15 cellular contexts compared by ENCODE assay signal in the genomic region with DNA sequence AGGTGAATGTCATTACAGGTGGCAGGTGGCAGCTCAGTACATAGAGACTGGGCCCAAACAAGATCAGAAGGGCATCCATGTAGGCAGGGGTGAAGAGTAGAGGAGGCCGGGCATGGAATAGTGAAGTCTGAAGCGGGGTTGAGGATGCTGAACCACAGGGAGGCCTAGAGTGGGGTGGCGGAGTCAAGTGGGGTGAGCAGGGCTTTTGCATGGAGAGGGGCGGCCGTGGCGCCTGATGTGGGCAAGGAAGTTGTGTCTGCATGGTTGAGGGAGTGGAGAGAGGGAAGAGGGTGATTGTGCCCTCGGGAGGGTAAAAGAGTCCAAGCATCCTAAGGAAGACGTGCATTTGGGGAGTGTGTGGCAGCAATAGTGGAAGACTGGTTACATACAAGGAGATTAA. TPM values are rescaled to one million over a fixed set of nuclear protein-coding genes. Genes with fewer than 3 reads are reported as not detected.
DNase-seq lines count a peak whose midpoint lies in the region; ATAC-seq and TF ChIP-seq lines count a peak whose summit lies in the region.
"Had no signal": no experiment of that assay in that cellular context is flagged by ENCODE, and none has a peak within 500 bp of the region (broad histone marks: within the 10 kb centered on the region; RNA-seq: fewer than 3 reads in every experiment).

No MANE protein-coding gene starts in this region.

- H3K9me3 ChIP-seq in SK-N-SH, result no peaks in the 10 kb centered on the region
- H3K9me3 ChIP-seq: BLaER1 had no signal

- TF ChIP-seq EP300 in SK-N-SH (IDR thresholded peaks at IDR 0.05; ENCODE audit: borderline replicate concordance in 1 of 2, low read depth in 1 of 2, low read length in 1 of 2), result no peak

- no peak overlapping the region for H3K9ac ChIP-seq in SK-N-SH
- H3K9ac ChIP-seq: BLaER1 had no signal

- ATAC-seq in SK-N-SH treated with all-trans-retinoic acid at 6 μM for 48 hours (no peak), Right ventricle myocardium inferior (no peak), omental fat pad (ENCODE audit: low FRiP score) (no peak)
- no peak for ATAC-seq in activated naive CD8-positive, alpha-beta T cell treated with anti-CD3 and anti-CD28 coated beads, Interleukin-2, amount 50 U/mL, for 24 hours
- ATAC-seq in stimulated activated effector memory CD8-positive, alpha-beta T cell treated with anti-CD3 and anti-CD28 coated beads, Interleukin-12 subunit alpha, Interleukin-12 subunit beta, amount 100 ng/mL, for 72 hours, result no peak
- ATAC-seq: GM23338 had no signal

- no peaks in the 10 kb centered on the region for H3K9me2 ChIP-seq in SK-N-SH

- no peak overlapping the region for H3K4me2 ChIP-seq in SK-N-SH
- H3K4me2 ChIP-seq: BLaER1, GM23338 had no signal

- H4K20me1 ChIP-seq in SK-N-SH (ENCODE audit: insufficient read depth), result no peaks in the 10 kb centered on the region

- peak overlapping the region; percentile 76 for H3K27ac Mint-ChIP-seq in activated naive CD8-positive, alpha-beta T cell
- H3K27ac Mint-ChIP-seq in activated naive CD8-positive, alpha-beta T cell treated with anti-CD3 and anti-CD28 coated beads, Interleukin-2, amount 50 U/mL, for 24 hours, result no peak overlapping the region
- peak overlapping the region; percentile 31 for H3K27ac Mint-ChIP-seq in activated T-helper 2 cell treated with anti-CD3 and anti-CD28 coated beads, Interferon-gamma antibody, Interleukin-2, Interleukin-4, amounts not matched to agents 10 μg/mL and 5 μg/mL and 100 μg/mL, durations not matched to agents 14 hours and 24 hours and 36 hours
- peak overlapping the region; percentile 75 for H3K27ac Mint-ChIP-seq in stimulated activated effector memory CD8-positive, alpha-beta T cell treated with anti-CD3 and anti-CD28 coated beads, Interleukin-12 subunit alpha, Interleukin-12 subunit beta, amount 100 ng/mL, for 72 hours
- H3K27ac Mint-ChIP-seq: GM23338 had no signal

- H3K4me1 Mint-ChIP-seq in activated naive CD8-positive, alpha-beta T cell (ENCODE audit: low read depth), result peaks cover 22% of the 10 kb centered on the region
- peaks cover 32% of the 10 kb centered on the region for H3K4me1 Mint-ChIP-seq in activated naive CD8-positive, alpha-beta T cell treated with anti-CD3 and anti-CD28 coated beads, Interleukin-2, amount 50 U/mL, for 24 hours
- H3K4me1 Mint-ChIP-seq in activated T-helper 2 cell treated with anti-CD3 and anti-CD28 coated beads, Interferon-gamma antibody, Interleukin-2, Interleukin-4, amounts not matched to agents 10 μg/mL and 5 μg/mL and 100 μg/mL, durations not matched to agents 14 hours and 24 hours and 36 hours (ENCODE audit: low read depth), result peaks cover 30% of the 10 kb centered on the region
- H3K4me1 Mint-ChIP-seq in stimulated activated effector memory CD8-positive, alpha-beta T cell treated with anti-CD3 and anti-CD28 coated beads, Interleukin-12 subunit alpha, Interleukin-12 subunit beta, amount 100 ng/mL, for 72 hours, result peaks cover 34% of the 10 kb centered on the region

- TF ChIP-seq RAD21 in SK-N-SH (IDR thresholded peaks at IDR 0.05; ENCODE audit: low read length), result no peak

- H3K9me3 Mint-ChIP-seq in activated naive CD8-positive, alpha-beta T cell (ENCODE audit: low read depth), result no peaks in the 10 kb centered on the region
- H3K9me3 Mint-ChIP-seq in activated naive CD8-positive, alpha-beta T cell treated with anti-CD3 and anti-CD28 coated beads, Interleukin-2, amount 50 U/mL, for 24 hours, result no peaks in the 10 kb centered on the region
- H3K9me3 Mint-ChIP-seq in activated T-helper 2 cell treated with anti-CD3 and anti-CD28 coated beads, Interferon-gamma antibody, Interleukin-2, Interleukin-4, amounts not matched to agents 10 μg/mL and 5 μg/mL and 100 μg/mL, durations not matched to agents 14 hours and 24 hours and 36 hours, result no peaks in the 10 kb centered on the region
- H3K9me3 Mint-ChIP-seq in stimulated activated effector memory CD8-positive, alpha-beta T cell treated with anti-CD3 and anti-CD28 coated beads, Interleukin-12 subunit alpha, Interleukin-12 subunit beta, amount 100 ng/mL, for 72 hours, result no peaks in the 10 kb centered on the region
- H3K9me3 Mint-ChIP-seq: GM23338 had no signal

- H3K4me3 Mint-ChIP-seq in activated naive CD8-positive, alpha-beta T cell, result no peak overlapping the region
- H3K4me3 Mint-ChIP-seq in activated naive CD8-positive, alpha-beta T cell treated with anti-CD3 and anti-CD28 coated beads, Interleukin-2, amount 50 U/mL, for 24 hours, result no peak overlapping the region
- no peak overlapping the region for H3K4me3 Mint-ChIP-seq in activated T-helper 2 cell treated with anti-CD3 and anti-CD28 coated beads, Interferon-gamma antibody, Interleukin-2, Interleukin-4, amounts not matched to agents 10 μg/mL and 5 μg/mL and 100 μg/mL, durations not matched to agents 14 hours and 24 hours and 36 hours (ENCODE audit: low read depth)
- no peak overlapping the region for H3K4me3 Mint-ChIP-seq in stimulated activated effector memory CD8-positive, alpha-beta T cell treated with anti-CD3 and anti-CD28 coated beads, Interleukin-12 subunit alpha, Interleukin-12 subunit beta, amount 100 ng/mL, for 72 hours
- H3K4me3 Mint-ChIP-seq: GM23338 had no signal

- H3K27me3 ChIP-seq in SK-N-SH (ENCODE audit: insufficient read depth), result no peaks in the 10 kb centered on the region
- H3K27me3 ChIP-seq: BLaER1 had no signal

- no peak overlapping the region for H2AFZ ChIP-seq in SK-N-SH (ENCODE audit: low read depth)
- H2AFZ ChIP-seq: GM23338 had no signal

- H3K4me3 ChIP-seq in SK-N-SH (ENCODE audit: low read depth in 2 of 2, low read length in 1 of 2), result no peak overlapping the region
- H3K4me3 ChIP-seq: BLaER1, GM23338 had no signal

- POLR2A ChIA-PET in SK-N-SH (lab: Yijun Ruan, JAX), result no interaction called here

- H3K27me3 Mint-ChIP-seq in activated naive CD8-positive, alpha-beta T cell, result no peaks in the 10 kb centered on the region
- H3K27me3 Mint-ChIP-seq in activated naive CD8-positive, alpha-beta T cell treated with anti-CD3 and anti-CD28 coated beads, Interleukin-2, amount 50 U/mL, for 24 hours, result no peaks in the 10 kb centered on the region
- no peaks in the 10 kb centered on the region for H3K27me3 Mint-ChIP-seq in activated T-helper 2 cell treated with anti-CD3 and anti-CD28 coated beads, Interferon-gamma antibody, Interleukin-2, Interleukin-4, amounts not matched to agents 10 μg/mL and 5 μg/mL and 100 μg/mL, durations not matched to agents 14 hours and 24 hours and 36 hours (ENCODE audit: low read depth)

- H3K36me3 ChIP-seq in SK-N-SH (replicated peaks in 1 of 2; ENCODE audit: control insufficient read depth in 1 of 2, insufficient read depth in 2 of 2, low read length in 1 of 2), result peaks cover 8 to 50% of the 10 kb centered on the region in 2 experiments

- intact Hi-C loops in activated T-helper 2 cell treated with anti-CD3 and anti-CD28 coated beads, Interferon-gamma antibody, Interleukin-2, Interleukin-4, amounts not matched to agents 10 μg/mL and 5 μg/mL and 100 μg/mL, durations not matched to agents 14 hours and 24 hours and 36 hours (cut with micrococcal nuclease), result no loop called here
- intact Hi-C loops in Right ventricle myocardium inferior (cut with DNase I), result no loop called here

- DNase-seq in SK-N-SH (peak; percentile 3), Right ventricle myocardium inferior (ENCODE audit: missing footprints) (no peak), omental fat pad (ENCODE audit: low spot score) (no peak)
- no peak for DNase-seq in activated naive CD8-positive, alpha-beta T cell treated with anti-CD3 and anti-CD28 coated beads, Interleukin-2, amount 50 U/mL, for 24 hours
- no peak for DNase-seq in activated T-helper 2 cell treated with anti-CD3 and anti-CD28 coated beads, Interferon-gamma antibody, Interleukin-2, Interleukin-4, amounts not matched to agents 10 μg/mL and 5 μg/mL and 100 μg/mL, durations not matched to agents 14 hours and 24 hours and 36 hours (ENCODE audit: low spot score)
- no peak for DNase-seq in stimulated activated effector memory CD8-positive, alpha-beta T cell treated with anti-CD3 and anti-CD28 coated beads, Interleukin-12 subunit alpha, Interleukin-12 subunit beta, amount 100 ng/mL, for 72 hours (ENCODE audit: low spot score in 2 of 2)
- DNase-seq: GDM1, NCI-H1417 treated with DMSO at 0.1 percent for 48 hours, NCI-H1930, NCI-H510A, NCI-H774 had no signal

- peaks cover 12% of the 10 kb centered on the region for H3F3A ChIP-seq in SK-N-SH (replicated peaks; ENCODE audit: insufficient read depth)

- H3K4me1 ChIP-seq in SK-N-SH (ENCODE audit: control insufficient read depth in 1 of 2, insufficient read depth in 2 of 2, low read depth in 1 of 2, low read length in 1 of 2), result peaks cover 0 to 6% of the 10 kb centered on the region in 2 experiments; a peak in 1 of 4 replicates
- H3K4me1 ChIP-seq: BLaER1 had no signal

- H3K36me3 Mint-ChIP-seq in activated naive CD8-positive, alpha-beta T cell, result peaks cover 10% of the 10 kb centered on the region
- peaks cover 54% of the 10 kb centered on the region for H3K36me3 Mint-ChIP-seq in activated naive CD8-positive, alpha-beta T cell treated with anti-CD3 and anti-CD28 coated beads, Interleukin-2, amount 50 U/mL, for 24 hours (ENCODE audit: low read depth)
- peaks cover 78% of the 10 kb centered on the region for H3K36me3 Mint-ChIP-seq in activated T-helper 2 cell treated with anti-CD3 and anti-CD28 coated beads, Interferon-gamma antibody, Interleukin-2, Interleukin-4, amounts not matched to agents 10 μg/mL and 5 μg/mL and 100 μg/mL, durations not matched to agents 14 hours and 24 hours and 36 hours (ENCODE audit: low read depth)
- peaks cover 100% of the 10 kb centered on the region for H3K36me3 Mint-ChIP-seq in stimulated activated effector memory CD8-positive, alpha-beta T cell treated with anti-CD3 and anti-CD28 coated beads, Interleukin-12 subunit alpha, Interleukin-12 subunit beta, amount 100 ng/mL, for 72 hours

- CTCF ChIA-PET in SK-N-SH (lab: Yijun Ruan, JAX), result interaction anchor here (1.4 to 3.1 kb wide), 2 partner anchors 50 to 51 kb away, joined by 4 to 14 read pairs; no protein-coding TSS in a partner anchor

- no peak overlapping the region for H3K27ac ChIP-seq in SK-N-SH (ENCODE audit: low read depth in 2 of 2, low read length in 1 of 2)
- H3K27ac ChIP-seq: BLaER1 had no signal

- TF ChIP-seq CTCF in SK-N-SH (IDR thresholded peaks at IDR 0.05) (no peak), omental fat pad (IDR thresholded peaks at IDR 0.05) (no peak)

- WGBS in SK-N-SH (ENCODE audit: low lambda C conversion rate), result 95% methylated on average over 8 of the region's 8 CpGs

- H3K79me2 ChIP-seq in SK-N-SH (ENCODE audit: insufficient read depth), result peaks cover 37% of the 10 kb centered on the region

RNA-seq across cellular contexts. Expression of a gene that starts 14.4 kb away (rescaled TPM):
- polyA plus RNA-seq in SK-N-SH (2012; rRNA removed), result 83.5 and 95.5 TPM in 2 replicates
- 65.2 and 68.4 TPM in 2 replicates for polyA plus RNA-seq in SK-N-SH (2012; cell fraction: cytosol; rRNA removed)
- polyA plus RNA-seq in SK-N-SH (2012; cell fraction: nucleus; rRNA removed), result 224 and 254 TPM in 2 replicates
- 158 and 161 TPM in 2 replicates for total RNA-seq in activated T-helper 2 cell treated with anti-CD3 and anti-CD28 coated beads, Interferon-gamma antibody, Interleukin-2, Interleukin-4, amounts not matched to agents 10 μg/mL and 5 μg/mL and 100 μg/mL, durations not matched to agents 14 hours and 24 hours and 36 hours
- 10.3 TPM for total RNA-seq in Right ventricle myocardium inferior
- total RNA-seq in omental fat pad, result 10 to 100 TPM; 12.1 to 27.6 (median 14.2) TPM

RNA-seq across cellular contexts. Expression of a gene that starts 19.5 kb away (rescaled TPM):
- polyA plus RNA-seq in SK-N-SH (2012; rRNA removed), result 15.9 and 17.5 TPM in 2 replicates
- 8.3 and 12.2 TPM in 2 replicates for polyA plus RNA-seq in SK-N-SH (2012; cell fraction: cytosol; rRNA removed)
- 39.2 and 48.5 TPM in 2 replicates for polyA plus RNA-seq in SK-N-SH (2012; cell fraction: nucleus; rRNA removed)
- total RNA-seq in activated T-helper 2 cell treated with anti-CD3 and anti-CD28 coated beads, Interferon-gamma antibody, Interleukin-2, Interleukin-4, amounts not matched to agents 10 μg/mL and 5 μg/mL and 100 μg/mL, durations not matched to agents 14 hours and 24 hours and 36 hours, result 23.2 and 24.5 TPM in 2 replicates
- 21.2 TPM for total RNA-seq in Right ventricle myocardium inferior
- total RNA-seq in omental fat pad, result 10 to 100 TPM; 44.1 to 70.2 (median 55.4) TPM

RNA-seq across cellular contexts. Expression of a gene that starts 28.6 kb away (rescaled TPM):
- polyA plus RNA-seq in SK-N-SH (2012; rRNA removed), result 6.3 and 7.3 TPM in 2 replicates
- 2.6 and 3.5 TPM in 2 replicates for polyA plus RNA-seq in SK-N-SH (2012; cell fraction: cytosol; rRNA removed)
- polyA plus RNA-seq in SK-N-SH (2012; cell fraction: nucleus; rRNA removed), result 21.7 and 30.1 TPM in 2 replicates
- 10.8 and 11.4 TPM in 2 replicates for total RNA-seq in activated T-helper 2 cell treated with anti-CD3 and anti-CD28 coated beads, Interferon-gamma antibody, Interleukin-2, Interleukin-4, amounts not matched to agents 10 μg/mL and 5 μg/mL and 100 μg/mL, durations not matched to agents 14 hours and 24 hours and 36 hours
- total RNA-seq in Right ventricle myocardium inferior (22.3 TPM), omental fat pad (100 to 1,000 TPM in 2 of 4 donors, 10 to 100 TPM in 2; 68.6 to 228 (median 100) TPM)

RNA-seq across cellular contexts. Expression of a gene that starts 40.8 kb away (rescaled TPM):
- 10.6 and 16.4 TPM in 2 replicates for polyA plus RNA-seq in SK-N-SH (2012; rRNA removed)
- polyA plus RNA-seq in SK-N-SH (2012; cell fraction: cytosol; rRNA removed), result 9.1 and 11.6 TPM in 2 replicates
- 53.5 and 82.5 TPM in 2 replicates for polyA plus RNA-seq in SK-N-SH (2012; cell fraction: nucleus; rRNA removed)
- total RNA-seq in activated T-helper 2 cell treated with anti-CD3 and anti-CD28 coated beads, Interferon-gamma antibody, Interleukin-2, Interleukin-4, amounts not matched to agents 10 μg/mL and 5 μg/mL and 100 μg/mL, durations not matched to agents 14 hours and 24 hours and 36 hours, result 83.2 and 89.4 TPM in 2 replicates
- total RNA-seq in Right ventricle myocardium inferior (40.2 TPM), omental fat pad (10 to 100 TPM; 32.8 to 74.7 (median 35.3) TPM)

RNA-seq across cellular contexts. Expression of a gene that starts 42.9 kb away (rescaled TPM):
- polyA plus RNA-seq in SK-N-SH (2012; rRNA removed), result 24.4 and 31.1 TPM in 2 replicates
- 15.8 and 23.6 TPM in 2 replicates for polyA plus RNA-seq in SK-N-SH (2012; cell fraction: cytosol; rRNA removed)
- 23.4 and 33.0 TPM in 2 replicates for polyA plus RNA-seq in SK-N-SH (2012; cell fraction: nucleus; rRNA removed)
- total RNA-seq in activated T-helper 2 cell treated with anti-CD3 and anti-CD28 coated beads, Interferon-gamma antibody, Interleukin-2, Interleukin-4, amounts not matched to agents 10 μg/mL and 5 μg/mL and 100 μg/mL, durations not matched to agents 14 hours and 24 hours and 36 hours, result 21.4 and 22.2 TPM in 2 replicates
- total RNA-seq in Right ventricle myocardium inferior (177 TPM), omental fat pad (10 to 100 TPM; 11.2 to 47.4 (median 16.8) TPM)
